In genomic region chr18:33573193-33573592, GRCh38 we compare ENCODE assay signal across 21 cellular contexts. TPM values are rescaled to one million over a fixed set of nuclear protein-coding genes. Genes with fewer than 3 reads are reported as not detected.
"Had no signal": no experiment of that assay in that cellular context is flagged by ENCODE, and none has a peak within 500 bp of the region (broad histone marks: within the 10 kb centered on the region; RNA-seq: fewer than 3 reads in every experiment).

No MANE protein-coding gene starts in this region.

- H3K4me1 ChIP-seq: right atrium auricular region, uterus had no signal

- H3K4me3 Mint-ChIP-seq: activated B cell treated with CpG ODN at 0.5 μM for 24 hours; activated CD8-positive, alpha-beta T cell treated with anti-CD3 and anti-CD28 coated beads for 36 hours; activated naive CD8-positive, alpha-beta T cell; activated T-cell treated with anti-CD3 and anti-CD28 coated beads, Interleukin-2, amount 50 U/mL, for 72 hours; naive B cell had no signal

- H3K27ac ChIP-seq: hepatocyte, right atrium auricular region, tibial nerve, uterus had no signal

- ATAC-seq: activated CD8-positive, alpha-beta T cell treated with anti-CD3 and anti-CD28 coated beads for 36 hours; activated T-cell treated with anti-CD3 and anti-CD28 coated beads, Interleukin-2, amount 50 U/mL, for 72 hours had no signal

- H3K27ac Mint-ChIP-seq: activated B cell treated with CpG ODN at 0.5 μM for 24 hours; activated CD8-positive, alpha-beta T cell treated with anti-CD3 and anti-CD28 coated beads for 36 hours; activated naive CD8-positive, alpha-beta T cell; activated T-cell treated with anti-CD3 and anti-CD28 coated beads, Interleukin-2, amount 50 U/mL, for 72 hours; naive B cell had no signal

- H3K36me3 Mint-ChIP-seq: activated naive CD8-positive, alpha-beta T cell had no signal

- H3K9me3 Mint-ChIP-seq: activated T-cell treated with anti-CD3 and anti-CD28 coated beads, Interleukin-2, amount 50 U/mL, for 72 hours had no signal

- H3K9me3 ChIP-seq: right atrium auricular region, tibial nerve, uterus had no signal

- DNase-seq: activated B cell treated with CpG ODN at 0.5 μM for 24 hours; activated CD4-positive, alpha-beta T cell treated with anti-CD3 and anti-CD28 coated beads for 48 hours; activated CD8-positive, alpha-beta T cell treated with anti-CD3 and anti-CD28 coated beads for 36 hours; activated gamma-delta T cell; activated T-cell treated with anti-CD3 and anti-CD28 coated beads, Interleukin-2, amount 50 U/mL, for 72 hours; amniotic stem cell; dorsolateral prefrontal cortex; islet precursor cell; midbrain; naive B cell; nucleus accumbens; stimulated activated CD4-positive, alpha-beta T cell treated with anti-CD3 and anti-CD28 coated beads, Interleukin-15, amount 100 ng/mL, for 24 hours; stimulated activated CD4-positive, alpha-beta T cell treated with anti-CD3 and anti-CD28 coated beads, Interleukin-4, amount 100 ng/mL, for 1 hour; stimulated activated naive CD4-positive, alpha-beta T cell; substantia nigra; uterus had no signal

- H3K36me3 ChIP-seq: right atrium auricular region, tibial nerve, uterus had no signal

- H3K27me3 ChIP-seq: dorsolateral prefrontal cortex, hepatocyte, right atrium auricular region, tibial nerve had no signal

- H3K4me3 ChIP-seq: dorsolateral prefrontal cortex, hepatocyte, lung, right atrium auricular region, tibial nerve, uterus had no signal

RNA-seq across cellular contexts. Expression of gene ASXL3, which starts 4.8 kb away (rescaled TPM):
- total RNA-seq: activated B cell treated with CpG ODN at 0.5 μM for 24 hours; activated CD8-positive, alpha-beta T cell treated with anti-CD3 and anti-CD28 coated beads for 36 hours; activated T-cell treated with anti-CD3 and anti-CD28 coated beads, Interleukin-2, amount 50 U/mL, for 72 hours had no signal
